ENCODE assay signal across 19 cellular contexts in the genomic region with DNA sequence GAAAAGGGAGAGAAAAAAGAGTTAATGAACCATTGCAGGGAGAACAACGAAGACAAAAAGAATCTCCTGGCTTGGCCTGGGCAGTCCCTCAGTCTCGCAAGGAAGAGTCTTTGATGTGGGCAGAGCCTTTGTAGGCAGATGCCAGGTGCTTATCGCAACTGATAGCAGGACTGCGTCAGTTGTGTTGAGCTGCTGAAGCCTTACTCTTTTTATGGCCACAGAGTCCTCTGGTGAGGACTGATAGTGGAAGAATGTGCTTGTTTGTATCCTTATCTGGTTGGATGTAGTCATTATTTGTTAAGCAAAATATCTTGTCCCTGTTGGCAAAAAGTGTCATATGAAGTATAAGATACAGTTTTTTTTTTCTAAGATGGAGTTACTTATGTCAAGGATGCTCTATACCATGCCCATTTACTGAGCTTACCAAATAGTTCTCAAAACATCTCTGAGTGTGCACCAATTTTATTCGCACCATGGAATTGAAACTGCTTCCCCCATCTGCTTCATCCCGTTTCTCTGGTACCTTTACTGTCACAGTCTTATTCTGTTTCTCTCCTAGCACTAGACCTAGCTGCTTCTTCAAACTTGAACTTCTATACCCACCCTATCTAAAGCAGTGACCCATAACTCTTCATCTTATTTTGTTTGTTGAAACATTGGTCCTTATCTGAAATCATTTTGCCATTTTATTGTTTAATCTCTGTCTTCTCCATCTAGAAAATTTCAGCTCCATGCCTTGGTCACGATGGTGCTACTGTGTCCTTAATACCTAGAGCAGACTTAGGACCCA. TPM values are rescaled to one million over a fixed set of nuclear protein-coding genes. Genes with fewer than 3 reads are reported as not detected.
DNase-seq lines count a peak whose midpoint lies in the region; ATAC-seq and TF ChIP-seq lines count a peak whose summit lies in the region.
"Had no signal": no experiment of that assay in that cellular context is flagged by ENCODE, and none has a peak within 500 bp of the region (broad histone marks: within the 10 kb centered on the region; RNA-seq: fewer than 3 reads in every experiment).

No MANE protein-coding gene starts in this region.

- intact Hi-C loops in head of caudate nucleus (cut with DNase I), result no loop called here
- intact Hi-C loops in psoas muscle (cut with DNase I), result loop anchor here in 1 of 2 donors (5.0 kb wide), 1 partner anchor 48 kb away; a partner anchor contains a TSS

- H3K27me3 ChIP-seq in DND-41 (ENCODE audit: insufficient read depth, low read length, poor library complexity), result no peaks in the 10 kb centered on the region
- H3K27me3 ChIP-seq in endodermal cell (ENCODE audit: control insufficient read depth, insufficient read depth, low read length, poor library complexity, severe bottlenecking), result no peaks in the 10 kb centered on the region
- H3K27me3 ChIP-seq in psoas muscle (ENCODE audit: insufficient read depth in 3 of 3, low read length in 2 of 3), result no peaks in the 10 kb centered on the region

- peak; percentile 73 for ATAC-seq in DND-41 (ENCODE audit: insufficient read depth, low read depth)
- ATAC-seq in GM21723 (IDR thresholded peaks at IDR 0.05; ENCODE audit: unreplicated experiment), result no peak
- no peak for ATAC-seq in psoas muscle
- ATAC-seq: effector memory CD8-positive, alpha-beta T cell had no signal

- H3K27ac ChIP-seq in DND-41 (ENCODE audit: low read length) (no peak overlapping the region), endodermal cell (ENCODE audit: low read depth, low read length) (no peak overlapping the region), psoas muscle (no peak overlapping the region)
- H3K27ac ChIP-seq: SK-N-MC had no signal

- H3K9me3 Mint-ChIP-seq in endodermal cell (no peaks in the 10 kb centered on the region), nephron (no peaks in the 10 kb centered on the region)
- H3K9me3 Mint-ChIP-seq: activated CD4-positive, alpha-beta T cell treated with anti-CD3 and anti-CD28 coated beads, Interleukin-2, amount 10 ng/mL, durations not matched to agents 24 days and 14 days; CD4-positive, alpha-beta T cell; effector memory CD8-positive, alpha-beta T cell; stimulated activated naive CD8-positive, alpha-beta T cell treated with anti-CD3 and anti-CD28 coated beads, Interleukin-15, amount 100 ng/mL, for 72 hours had no signal

- DNase-seq in DND-41, result peak; percentile 33
- DNase-seq in NCI-H226, result peak; percentile 85
- peak; percentile 75 for DNase-seq in endodermal cell
- no peak for DNase-seq in head of caudate nucleus
- no peak for DNase-seq in psoas muscle
- no peak for DNase-seq in stimulated activated CD4-positive, alpha-beta T cell treated with anti-CD3 and anti-CD28 coated beads, Interleukin-4, amount 100 ng/mL, for 1 hour
- DNase-seq: activated CD4-positive, alpha-beta T cell treated with anti-CD3 and anti-CD28 coated beads, Interleukin-2, amount 10 ng/mL, durations not matched to agents 24 days and 14 days; activated CD8-positive, alpha-beta memory T cell treated with anti-CD3 and anti-CD28 coated beads, Interleukin-2, amount 50 U/mL, for 48 hours; aorta; CD4-positive, alpha-beta T cell; DMS79; effector memory CD8-positive, alpha-beta T cell; MV-4-11; NCI-H1930; stimulated activated naive CD8-positive, alpha-beta T cell treated with anti-CD3 and anti-CD28 coated beads, Interleukin-15, amount 100 ng/mL, for 72 hours; T-helper 9 cell had no signal

- H3K4me1 ChIP-seq in DND-41 (ENCODE audit: insufficient read depth, low read length) (no peaks in the 10 kb centered on the region), endodermal cell (ENCODE audit: control insufficient read depth, insufficient read depth, low read length) (peaks cover 4% of the 10 kb centered on the region), psoas muscle (peaks cover 24% of the 10 kb centered on the region)

- H3K9me3 ChIP-seq in DND-41 (ENCODE audit: insufficient read depth, low read length, severe bottlenecking) (no peaks in the 10 kb centered on the region), endodermal cell (ENCODE audit: control insufficient read depth, low read length) (no peaks in the 10 kb centered on the region), psoas muscle (no peaks in the 10 kb centered on the region)

- H3K4me3 Mint-ChIP-seq in endodermal cell, result no peak overlapping the region
- H3K4me3 Mint-ChIP-seq in nephron, result no peak overlapping the region
- H3K4me3 Mint-ChIP-seq: activated CD4-positive, alpha-beta T cell treated with anti-CD3 and anti-CD28 coated beads, Interleukin-2, amount 10 ng/mL, durations not matched to agents 24 days and 14 days; CD4-positive, alpha-beta T cell; effector memory CD8-positive, alpha-beta T cell; stimulated activated naive CD8-positive, alpha-beta T cell treated with anti-CD3 and anti-CD28 coated beads, Interleukin-15, amount 100 ng/mL, for 72 hours had no signal

- H3K36me3 Mint-ChIP-seq in endodermal cell (ENCODE audit: low read depth), result no peaks in the 10 kb centered on the region
- no peaks in the 10 kb centered on the region for H3K36me3 Mint-ChIP-seq in nephron (ENCODE audit: low read depth)

- WGBS in endodermal cell (ENCODE audit: insufficient coverage in 1 of 2, insufficient read length in 1 of 2), 2 experiments, result 50 to 55% methylated on average over 6 to 7 of the region's 7 CpGs
- WGBS in psoas muscle, 3 donors, result 88 to 95% (median 90%) methylated on average over 7 of the region's 7 CpGs

- no peaks in the 10 kb centered on the region for H3K79me2 ChIP-seq in DND-41 (ENCODE audit: insufficient read depth, low read length)

- H3K27ac Mint-ChIP-seq in endodermal cell, result peak overlapping the region; percentile 50
- H3K27ac Mint-ChIP-seq in nephron, result peak overlapping the region in 2 of 3 experiments; percentile 23 to 43
- H3K27ac Mint-ChIP-seq: activated CD4-positive, alpha-beta T cell treated with anti-CD3 and anti-CD28 coated beads, Interleukin-2, amount 10 ng/mL, durations not matched to agents 24 days and 14 days; CD4-positive, alpha-beta T cell; effector memory CD8-positive, alpha-beta T cell; stimulated activated naive CD8-positive, alpha-beta T cell treated with anti-CD3 and anti-CD28 coated beads, Interleukin-15, amount 100 ng/mL, for 72 hours had no signal

- H3K4me3 ChIP-seq in DND-41 (ENCODE audit: low read depth in 1 of 2, low read length in 2 of 2), result no peak overlapping the region
- H3K4me3 ChIP-seq in endodermal cell (ENCODE audit: low read length), result no peak overlapping the region
- H3K4me3 ChIP-seq in psoas muscle, result no peak overlapping the region
- H3K4me3 ChIP-seq: SK-N-MC had no signal

- H3K4me1 Mint-ChIP-seq in endodermal cell, result peaks cover 38% of the 10 kb centered on the region
- peaks cover 65% of the 10 kb centered on the region for H3K4me1 Mint-ChIP-seq in nephron

- H4K20me1 ChIP-seq in DND-41 (ENCODE audit: insufficient read depth, low read length), result no peaks in the 10 kb centered on the region

- H3K4me2 ChIP-seq in DND-41 (ENCODE audit: insufficient read depth, low read length), result no peak overlapping the region

- H3K27me3 Mint-ChIP-seq in endodermal cell (ENCODE audit: insufficient read depth), result peaks cover 6% of the 10 kb centered on the region
- H3K27me3 Mint-ChIP-seq in nephron (ENCODE audit: low read depth), result no peaks in the 10 kb centered on the region

- H2AFZ ChIP-seq in DND-41 (ENCODE audit: low read depth, low read length), result no peak overlapping the region

- H3K9ac ChIP-seq in DND-41 (ENCODE audit: low read depth, low read length) (no peak overlapping the region), endodermal cell (ENCODE audit: extremely low read depth, low read length, poor library complexity, severe bottlenecking) (no peak overlapping the region)

- TF ChIP-seq CTCF in DND-41 (IDR thresholded peaks at IDR 0.05; ENCODE audit: borderline replicate concordance, extremely low read depth, low read length, poor library complexity, severe bottlenecking) (no peak), endodermal cell (conservative IDR thresholded peaks at IDR 0.05) (no peak), nephron (IDR thresholded peaks at IDR 0.05; ENCODE audit: unreplicated experiment in 3 of 3) (no peak), psoas muscle (IDR thresholded peaks at IDR 0.05) (no peak)

- H3K36me3 ChIP-seq in DND-41 (ENCODE audit: insufficient read depth, low read length) (no peaks in the 10 kb centered on the region), endodermal cell (ENCODE audit: control insufficient read depth, insufficient read depth, low read length) (no peaks in the 10 kb centered on the region), psoas muscle (ENCODE audit: insufficient read depth in 1 of 2, low read depth in 1 of 2) (no peaks in the 10 kb centered on the region)

RNA-seq across cellular contexts. Expression of a gene that starts 47.0 kb away (rescaled TPM):
- 10 to 100 TPM in 1 of 2 donors, 1 to 10 TPM in 1; 9.1 to 18.5 TPM for total RNA-seq in endodermal cell
- 43.0 TPM for polyA plus RNA-seq in endodermal cell (2013, experiment 1 of 2)
- polyA plus RNA-seq in endodermal cell (2013, experiment 2 of 2), result 53.3 TPM
- 100 to 1,000 TPM in 2 of 4 donors, 10 to 100 TPM in 2; 41.1 to 104 (median 96.9) TPM for total RNA-seq in psoas muscle
- polyA plus RNA-seq in psoas muscle, result 10 to 100 TPM; 19.2 to 24.6 (median 22.9) TPM

Comparison
In these comparisons a context has a peak if more than half of its experiments do, and no peak if none do; other contexts are left out.
1. DNase-seq: peak in DND-41 (single experiment), NCI-H226 (single experiment) and endodermal cell (single experiment); none in head of caudate nucleus (0 of 42), psoas muscle (0 of 2) and stimulated activated CD4-positive, alpha-beta T cell treated with anti-CD3 and anti-CD28 coated beads, Interleukin-4, amount 100 ng/mL, for 1 hour (single experiment).